1 cellular context compared by ENCODE assay signal in the genomic region with DNA sequence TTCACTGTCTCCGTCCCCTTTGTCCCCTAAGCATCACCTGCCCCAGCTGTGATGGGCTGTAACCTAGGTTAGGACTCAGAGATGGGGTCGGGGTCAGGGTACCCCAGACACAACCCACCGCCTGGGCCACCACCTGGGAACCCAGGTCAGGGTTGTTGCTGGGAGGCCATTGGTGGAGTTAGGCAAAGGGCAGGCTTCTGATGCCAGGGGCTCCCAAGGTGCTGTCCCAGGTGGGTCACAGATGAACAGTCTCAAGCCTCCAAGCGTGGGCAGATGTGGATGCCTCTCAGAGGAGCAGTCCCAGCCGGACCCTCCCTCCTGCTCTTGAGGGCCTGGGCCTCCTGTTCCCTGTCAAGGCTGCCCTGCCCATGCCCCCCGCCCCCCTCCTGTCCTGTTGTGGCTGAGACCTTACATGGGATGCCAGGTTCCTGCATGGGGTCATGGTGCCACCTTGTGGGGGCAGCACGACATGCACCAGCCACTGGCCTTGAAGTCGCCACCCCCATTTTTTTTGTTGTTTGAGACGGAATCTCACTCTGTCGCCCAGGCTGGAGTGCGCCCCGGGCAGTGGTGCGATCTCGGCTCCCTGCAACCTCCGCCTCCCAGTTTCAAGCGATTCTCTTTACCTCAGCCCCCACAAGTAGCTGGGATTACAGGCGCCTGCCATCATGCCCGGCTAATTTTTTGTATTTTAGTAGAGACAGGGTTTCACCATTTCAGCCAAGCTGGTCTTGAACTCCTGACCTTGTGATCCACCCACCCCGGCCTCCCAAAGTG.
TF ChIP-seq lines count a peak whose summit lies in the region.

No MANE protein-coding gene starts in this region.

TF ChIP-seq in SK-N-SH, 30 proteins besides CTCF, POLR2A, EP300 and RAD21:
- TF ChIP-seq SMC3 (IDR thresholded peaks at IDR 0.05; ENCODE audit: low read depth, low read length) (peak; percentile 24; the same call in 1 of the 2 replicates), GABPA (IDR thresholded peaks at IDR 0.05; ENCODE audit: low read depth) (no peak), JUND (IDR thresholded peaks at IDR 0.05) (no peak), RFX5 (IDR thresholded peaks at IDR 0.05; ENCODE audit: low read length) (no peak)
TF ChIP-seq in SK-N-SH: peak in this region for 1.
